ENCODE assay signal across 22 cellular contexts in the genomic region with DNA sequence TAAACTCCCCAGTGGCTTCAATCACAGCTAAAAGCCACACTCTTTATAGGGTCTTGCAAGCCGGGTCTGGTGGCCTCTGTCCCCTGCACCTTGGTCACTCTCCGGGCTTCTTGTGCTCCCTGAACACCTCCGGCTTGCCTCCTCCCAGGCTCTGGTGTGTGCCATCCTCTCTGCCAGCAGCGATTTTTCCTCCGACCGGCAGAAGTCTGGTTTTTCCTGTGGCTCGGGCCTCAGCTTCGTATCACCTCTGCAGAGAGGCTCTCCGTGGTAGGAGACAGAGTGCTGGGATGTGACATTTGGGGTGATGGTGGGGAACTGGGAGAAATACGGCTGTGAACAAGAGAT.
"Had no signal": no experiment of that assay in that cellular context is flagged by ENCODE, and none has a peak within 500 bp of the region (broad histone marks: within the 10 kb centered on the region; RNA-seq: fewer than 3 reads in every experiment).

No MANE protein-coding gene starts in this region.

- H3K4me1 Mint-ChIP-seq: endodermal cell, immature natural killer cell had no signal

- H3K4me3 ChIP-seq: heart left ventricle, mucosa of descending colon, ovary, prostate gland had no signal

- H3K27ac ChIP-seq: heart left ventricle, ovary, prostate gland had no signal

- H3K9me3 ChIP-seq: mucosa of descending colon, ovary, prostate gland had no signal

- ATAC-seq: activated naive CD4-positive, alpha-beta T cell treated with anti-CD3 and anti-CD28 coated beads, Interleukin-2, amount 50 U/mL, for 72 hours; esophagus mucosa; heart left ventricle; left lobe of liver; mucosa of descending colon had no signal

- H3K27me3 ChIP-seq: ovary had no signal

- DNase-seq: activated CD4-positive, alpha-beta T cell treated with anti-CD3 and anti-CD28 coated beads for 4 hours; activated CD4-positive, alpha-beta T cell treated with anti-CD3 and anti-CD28 coated beads, Interleukin-2, amount 50 U/mL, for 4 hours; activated effector memory CD4-positive, alpha-beta T cell treated with anti-CD3 and anti-CD28 coated beads, Interleukin-2, amount 50 U/mL, for 16 hours; activated T-cell treated with anti-CD3 and anti-CD28 coated beads, Interleukin-2, amount 50 U/mL, for 1 hour; cortex of kidney; foreskin fibroblast; hypothalamus; immature natural killer cell; ovary; retina; stimulated activated CD4-positive, alpha-beta T cell treated with anti-CD3 and anti-CD28 coated beads, Interleukin-2, amount 100 ng/mL, for 48 hours; substantia nigra had no signal

- H3K4me1 ChIP-seq: prostate gland had no signal

- H3K27me3 Mint-ChIP-seq: stimulated activated naive CD8-positive, alpha-beta T cell treated with anti-CD3 and anti-CD28 coated beads, Interleukin-15, Interleukin-2, amounts not matched to agents 100 ng/mL and 50 ng/mL, for 24 hours; type B pancreatic cell had no signal

- H3K9me3 Mint-ChIP-seq: activated naive CD4-positive, alpha-beta T cell treated with anti-CD3 and anti-CD28 coated beads, Interleukin-2, amount 50 U/mL, for 72 hours; activated T-helper 1 cell treated with anti-CD3 and anti-CD28 coated beads, Interleukin-12 subunit alpha, Interleukin-12 subunit beta, Interleukin-2, Interleukin-4 antibody, amounts not matched to agents 30 ng/mL and 10 ng/mL and 1 ng/mL, durations not matched to agents 14 hours and 24 hours and 36 hours; stimulated activated naive CD8-positive, alpha-beta T cell treated with anti-CD3 and anti-CD28 coated beads, Interleukin-15, Interleukin-2, amounts not matched to agents 100 ng/mL and 50 ng/mL, for 24 hours; type B pancreatic cell had no signal

- H3K4me3 Mint-ChIP-seq: activated T-helper 1 cell treated with anti-CD3 and anti-CD28 coated beads, Interleukin-12 subunit alpha, Interleukin-12 subunit beta, Interleukin-2, Interleukin-4 antibody, amounts not matched to agents 30 ng/mL and 10 ng/mL and 1 ng/mL, durations not matched to agents 14 hours and 24 hours and 36 hours; endodermal cell; immature natural killer cell; stimulated activated naive CD8-positive, alpha-beta T cell treated with anti-CD3 and anti-CD28 coated beads, Interleukin-15, Interleukin-2, amounts not matched to agents 100 ng/mL and 50 ng/mL, for 24 hours; type B pancreatic cell had no signal

- H3K27ac Mint-ChIP-seq: activated naive CD4-positive, alpha-beta T cell treated with anti-CD3 and anti-CD28 coated beads, Interleukin-2, amount 50 U/mL, for 72 hours; activated T-helper 1 cell treated with anti-CD3 and anti-CD28 coated beads, Interleukin-12 subunit alpha, Interleukin-12 subunit beta, Interleukin-2, Interleukin-4 antibody, amounts not matched to agents 30 ng/mL and 10 ng/mL and 1 ng/mL, durations not matched to agents 14 hours and 24 hours and 36 hours; endodermal cell; immature natural killer cell; stimulated activated naive CD8-positive, alpha-beta T cell treated with anti-CD3 and anti-CD28 coated beads, Interleukin-15, Interleukin-2, amounts not matched to agents 100 ng/mL and 50 ng/mL, for 24 hours; type B pancreatic cell had no signal

- H3K36me3 Mint-ChIP-seq: activated naive CD4-positive, alpha-beta T cell treated with anti-CD3 and anti-CD28 coated beads, Interleukin-2, amount 50 U/mL, for 72 hours; immature natural killer cell; type B pancreatic cell had no signal

- H3K36me3 ChIP-seq: heart left ventricle, ovary, prostate gland had no signal
